9 cellular contexts compared by ENCODE assay signal in the genomic region with DNA sequence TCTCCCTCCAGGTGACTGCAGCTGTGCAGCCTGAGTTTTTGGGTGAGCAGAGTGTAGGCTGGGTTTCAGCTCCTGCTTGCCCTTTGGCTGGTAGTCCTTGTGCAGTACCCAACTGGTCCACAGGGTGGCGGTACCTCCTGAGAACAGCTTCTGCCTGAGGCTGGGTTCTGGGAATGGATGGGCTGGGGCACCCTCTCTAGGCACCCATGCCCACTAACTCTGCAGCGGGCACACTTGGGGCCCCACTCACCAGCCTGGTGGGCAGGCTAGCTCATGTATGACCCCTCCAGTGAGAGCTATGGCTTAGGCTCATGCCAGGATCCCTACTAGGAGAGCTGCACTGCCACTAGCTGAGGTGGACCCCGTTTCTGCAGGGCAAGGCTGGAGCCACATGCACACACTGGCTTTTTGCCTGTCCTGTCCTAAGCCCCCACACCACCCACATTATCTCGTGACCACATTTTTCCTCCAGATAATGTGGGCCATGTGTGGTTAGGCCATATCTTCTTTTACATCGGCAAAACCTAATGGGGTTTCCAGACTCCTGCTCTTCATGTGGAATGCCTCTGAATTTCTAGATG. TPM values are rescaled to one million over a fixed set of nuclear protein-coding genes. Genes with fewer than 3 reads are reported as not detected.
DNase-seq lines count a peak whose midpoint lies in the region; ATAC-seq and TF ChIP-seq lines count a peak whose summit lies in the region.
"Had no signal": no experiment of that assay in that cellular context is flagged by ENCODE, and none has a peak within 500 bp of the region (broad histone marks: within the 10 kb centered on the region; RNA-seq: fewer than 3 reads in every experiment).

No MANE protein-coding gene starts in this region.

- H2BK120ac ChIP-seq in mesenchymal stem cell (ENCODE audit: low read depth, low read length), result no peak overlapping the region

- ATAC-seq in HG02798 (IDR thresholded peaks at IDR 0.05; ENCODE audit: poor library complexity, unreplicated experiment), result peak; percentile 63

- no peaks in the 10 kb centered on the region for H3K27me3 ChIP-seq in mesenchymal stem cell (ENCODE audit: control insufficient read depth in 1 of 2, insufficient read depth in 1 of 2, low read length in 2 of 2)

- peak; percentile 97 for TF ChIP-seq CTCF in GM12865 (IDR thresholded peaks at IDR 0.05; ENCODE audit: insufficient read depth, low read depth, low read length, missing control alignments)

- H3K9me3 ChIP-seq in mesenchymal stem cell (ENCODE audit: control insufficient read depth, low read length), result no peaks in the 10 kb centered on the region

- H3K4ac ChIP-seq in mesenchymal stem cell (ENCODE audit: low read depth in 1 of 2, low read length in 2 of 2), result no peak overlapping the region

- peaks cover 14% of the 10 kb centered on the region for H3K4me1 ChIP-seq in mesenchymal stem cell (ENCODE audit: control insufficient read depth, insufficient read depth, low read depth, low read length)

- DNase-seq in GM12865 (ENCODE audit: low read depth), result peak; percentile 84
- DNase-seq in NCI-H526 treated with DMSO at 0.1 percent for 48 hours (lab: John Stamatoyannopoulos, UW), result peak; percentile 41
- DNase-seq in activated CD4-positive, alpha-beta T cell treated with anti-CD3 and anti-CD28 coated beads, Interleukin-2, amount 10 ng/mL, durations not matched to agents 7 days and 5 days, result peak; percentile 93
- DNase-seq in dedifferentiated amniotic fluid mesenchymal stem cell (ENCODE audit: extremely low spot score), result peak; percentile 66
- DNase-seq in mesenchymal stem cell, result peak; percentile 65
- peak; percentile 76 to 78 for DNase-seq in stimulated activated CD8-positive, alpha-beta memory T cell treated with anti-CD3 and anti-CD28 coated beads, Interleukin-15, amount 100 ng/mL, for 48 hours (ENCODE audit: low read depth in 2 of 2)
- DNase-seq in GM19240 (ENCODE audit: insufficient read length, low spot score), result no peak

- H2BK5ac ChIP-seq in mesenchymal stem cell (ENCODE audit: low read depth, low read length, poor library complexity, severe bottlenecking), result no peak overlapping the region

- no peak overlapping the region for H2AK5ac ChIP-seq in mesenchymal stem cell (ENCODE audit: low read length, severe bottlenecking)

- no peak overlapping the region for H3K4me2 ChIP-seq in mesenchymal stem cell (ENCODE audit: low read length, poor library complexity, severe bottlenecking)

- H3K27me3 Mint-ChIP-seq in activated CD4-positive, alpha-beta T cell treated with anti-CD3 and anti-CD28 coated beads, Interleukin-2, amount 10 ng/mL, durations not matched to agents 7 days and 5 days, result no peaks in the 10 kb centered on the region

- H3K27ac Mint-ChIP-seq in activated CD4-positive, alpha-beta T cell treated with anti-CD3 and anti-CD28 coated beads, Interleukin-2, amount 10 ng/mL, durations not matched to agents 7 days and 5 days, result no peak overlapping the region

- no peak overlapping the region for H2AFZ ChIP-seq in mesenchymal stem cell (ENCODE audit: low read depth, low read length)

- H3K23ac ChIP-seq in mesenchymal stem cell (ENCODE audit: low read length in 2 of 2), result no peak overlapping the region

- H3K79me1 ChIP-seq in mesenchymal stem cell (replicated peaks; ENCODE audit: low read length, poor library complexity, severe bottlenecking), result no peaks in the 10 kb centered on the region

- POLR2A ChIA-PET in activated CD4-positive, alpha-beta T cell treated with anti-CD3 and anti-CD28 coated beads, Interleukin-2, amount 10 ng/mL, durations not matched to agents 7 days and 5 days (lab: Charles Lee), result interaction anchor here (1.2 kb wide), 1 partner anchor 134 kb away, joined by 3 read pairs; no protein-coding TSS in a partner anchor

- CTCF ChIA-PET in activated CD4-positive, alpha-beta T cell treated with anti-CD3 and anti-CD28 coated beads, Interleukin-2, amount 10 ng/mL, durations not matched to agents 7 days and 5 days (lab: Charles Lee), result interaction anchor here (0.5 to 7.1 kb wide), 46 partner anchors 10 to 1482 kb away, joined by 3 to 112 read pairs (median 5); partner anchors contain the start of genes AHCYL1, AMPD2, GNAI3 and GNAT2

- no peak overlapping the region for H3K9ac ChIP-seq in mesenchymal stem cell (ENCODE audit: low read length)

- H3K14ac ChIP-seq in mesenchymal stem cell (ENCODE audit: low read length in 2 of 2), result no peak overlapping the region

- 39% methylated on average over 5 of the region's 5 CpGs for WGBS in mesenchymal stem cell

- no peaks in the 10 kb centered on the region for H3K9me3 Mint-ChIP-seq in activated CD4-positive, alpha-beta T cell treated with anti-CD3 and anti-CD28 coated beads, Interleukin-2, amount 10 ng/mL, durations not matched to agents 7 days and 5 days

- no peak overlapping the region for H3K18ac ChIP-seq in mesenchymal stem cell (ENCODE audit: low read depth in 1 of 2, low read length in 2 of 2)

- H4K8ac ChIP-seq in mesenchymal stem cell (ENCODE audit: low read length), result peak overlapping the region; percentile 1

- H3K36me3 Mint-ChIP-seq in activated CD4-positive, alpha-beta T cell treated with anti-CD3 and anti-CD28 coated beads, Interleukin-2, amount 10 ng/mL, durations not matched to agents 7 days and 5 days (ENCODE audit: low read depth), result no peaks in the 10 kb centered on the region

- H3K4me3 Mint-ChIP-seq in activated CD4-positive, alpha-beta T cell treated with anti-CD3 and anti-CD28 coated beads, Interleukin-2, amount 10 ng/mL, durations not matched to agents 7 days and 5 days, result no peak overlapping the region

- H2BK12ac ChIP-seq in mesenchymal stem cell (ENCODE audit: low read length in 2 of 2), result no peak overlapping the region

- no peak overlapping the region for H3K4me3 ChIP-seq in GM12865 (ENCODE audit: low read depth, low read length)
- H3K4me3 ChIP-seq in mesenchymal stem cell (ENCODE audit: insufficient read depth in 1 of 2, low read depth in 1 of 2, low read length in 2 of 2), result no peak overlapping the region

- H2BK15ac ChIP-seq in mesenchymal stem cell (ENCODE audit: low read depth, poor library complexity, severe bottlenecking), result no peak overlapping the region

- no peak overlapping the region for H3K27ac ChIP-seq in mesenchymal stem cell (ENCODE audit: low read length, poor library complexity, severe bottlenecking)

- no peaks in the 10 kb centered on the region for H3K36me3 ChIP-seq in mesenchymal stem cell (ENCODE audit: control insufficient read depth in 1 of 2, insufficient read depth in 2 of 2, low read depth in 1 of 2, low read length in 2 of 2)

- no peak overlapping the region for H4K91ac ChIP-seq in mesenchymal stem cell (ENCODE audit: low read length)

- H3K4me1 Mint-ChIP-seq in activated CD4-positive, alpha-beta T cell treated with anti-CD3 and anti-CD28 coated beads, Interleukin-2, amount 10 ng/mL, durations not matched to agents 7 days and 5 days, result peaks cover 21% of the 10 kb centered on the region

RNA-seq across cellular contexts. Expression of gene GSTM4, which starts 15.5 kb away (rescaled TPM):
- 10 to 100 TPM; 34.3 to 36.3 TPM for total RNA-seq in activated CD4-positive, alpha-beta T cell treated with anti-CD3 and anti-CD28 coated beads, Interleukin-2, amount 10 ng/mL, durations not matched to agents 7 days and 5 days
- polyA plus RNA-seq in mesenchymal stem cell (2013, experiment 1 of 2), result 32.2 TPM
- 30.4 TPM for polyA plus RNA-seq in mesenchymal stem cell (2013, experiment 2 of 2)

RNA-seq across cellular contexts. Expression of gene AMPD2, which starts 20.7 kb away (rescaled TPM):
- 100 to 1,000 TPM; 116 to 120 TPM for total RNA-seq in activated CD4-positive, alpha-beta T cell treated with anti-CD3 and anti-CD28 coated beads, Interleukin-2, amount 10 ng/mL, durations not matched to agents 7 days and 5 days
- 61.6 TPM for polyA plus RNA-seq in mesenchymal stem cell (2013, experiment 1 of 2)
- 55.5 TPM for polyA plus RNA-seq in mesenchymal stem cell (2013, experiment 2 of 2)

RNA-seq across cellular contexts. Expression of gene GNAT2, which starts 21.0 kb away (rescaled TPM):
- total RNA-seq in activated CD4-positive, alpha-beta T cell treated with anti-CD3 and anti-CD28 coated beads, Interleukin-2, amount 10 ng/mL, durations not matched to agents 7 days and 5 days, result not detected
- polyA plus RNA-seq in mesenchymal stem cell (2013, experiment 1 of 2), result 0.08 TPM
- polyA plus RNA-seq in mesenchymal stem cell (2013, experiment 2 of 2), result 0.26 TPM
- polyA plus RNA-seq: esophagus had no signal

RNA-seq across cellular contexts. Expression of gene GSTM2, which starts 27.5 kb away (rescaled TPM):
- total RNA-seq in activated CD4-positive, alpha-beta T cell treated with anti-CD3 and anti-CD28 coated beads, Interleukin-2, amount 10 ng/mL, durations not matched to agents 7 days and 5 days, result 10 to 100 TPM; 33.4 to 33.5 TPM
- polyA plus RNA-seq in mesenchymal stem cell (2013, experiment 1 of 2), result 75.2 TPM
- polyA plus RNA-seq in mesenchymal stem cell (2013, experiment 2 of 2), result 70.3 TPM

RNA-seq across cellular contexts. Expression of gene GSTM1, which starts 47.2 kb away (rescaled TPM):
- total RNA-seq in activated CD4-positive, alpha-beta T cell treated with anti-CD3 and anti-CD28 coated beads, Interleukin-2, amount 10 ng/mL, durations not matched to agents 7 days and 5 days, result 10 to 100 TPM; 68.4 to 77.2 TPM
- polyA plus RNA-seq in mesenchymal stem cell (2013, experiment 1 of 2), result 33.6 TPM
- 34.4 TPM for polyA plus RNA-seq in mesenchymal stem cell (2013, experiment 2 of 2)
